ENCODE assay signal across 1 cellular context in the genomic region with DNA sequence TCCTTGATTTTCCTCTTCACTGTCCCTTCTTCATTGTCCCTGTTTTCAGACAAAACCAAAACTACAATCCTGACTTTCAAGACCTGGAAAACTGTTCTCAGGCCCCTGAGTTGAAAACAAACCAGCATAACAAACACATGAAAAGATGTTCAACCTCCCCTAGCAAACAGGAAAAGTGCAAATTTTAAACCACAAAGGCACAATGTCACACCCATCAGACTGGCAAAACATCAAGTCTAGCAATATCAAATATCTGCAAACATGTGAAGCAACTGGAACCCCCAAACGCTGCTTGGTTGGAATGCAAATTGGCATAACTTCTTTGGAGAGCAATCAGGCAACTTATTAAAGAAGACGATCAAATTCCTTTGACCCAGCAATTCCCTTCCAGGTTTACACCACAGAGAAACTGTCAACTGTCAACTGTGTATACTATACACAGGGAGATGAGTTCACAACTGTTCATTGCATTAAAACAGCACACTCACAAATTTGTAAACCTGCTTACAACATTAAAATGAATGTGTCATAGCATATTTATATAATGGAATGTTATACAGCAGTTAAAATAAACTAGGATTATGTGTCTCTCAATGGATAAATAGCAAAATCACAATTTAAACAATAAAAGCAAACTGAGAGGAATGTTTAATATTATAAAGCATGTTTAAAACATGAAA.
TF ChIP-seq lines count a peak whose summit lies in the region.

No MANE protein-coding gene starts in this region.

TF ChIP-seq in IMR-90, 13 proteins besides CTCF, POLR2A, EP300 and RAD21:
- no peak for TF ChIP-seq RFX5 (IDR thresholded peaks at IDR 0.05; ENCODE audit: low read depth, low read length)
- TF ChIP-seq BHLHE40 (IDR thresholded peaks at IDR 0.05; ENCODE audit: low read depth, low read length): no peak
- TF ChIP-seq NFE2L2 (IDR thresholded peaks at IDR 0.05; ENCODE audit: low read depth, low read length): no peak
- TF ChIP-seq MXI1 (IDR thresholded peaks at IDR 0.05; ENCODE audit: borderline replicate concordance, low read depth, low read length): no peak
- no peak for TF ChIP-seq CHD1 (IDR thresholded peaks at IDR 0.05; ENCODE audit: low read depth, low read length)
- TF ChIP-seq MAFK (IDR thresholded peaks at IDR 0.05; ENCODE audit: low read depth, low read length): no peak
- TF ChIP-seq, protein P1, sequence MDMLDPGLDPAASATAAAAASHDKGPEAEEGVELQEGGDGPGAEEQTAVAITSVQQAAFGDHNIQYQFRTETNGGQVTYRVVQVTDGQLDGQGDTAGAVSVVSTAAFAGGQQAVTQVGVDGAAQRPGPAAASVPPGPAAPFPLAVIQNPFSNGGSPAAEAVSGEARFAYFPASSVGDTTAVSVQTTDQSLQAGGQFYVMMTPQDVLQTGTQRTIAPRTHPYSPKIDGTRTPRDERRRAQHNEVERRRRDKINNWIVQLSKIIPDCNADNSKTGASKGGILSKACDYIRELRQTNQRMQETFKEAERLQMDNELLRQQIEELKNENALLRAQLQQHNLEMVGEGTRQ (IDR thresholded peaks at IDR 0.05; ENCODE audit: low read depth, low read length): no peak
- TF ChIP-seq, protein P2, sequence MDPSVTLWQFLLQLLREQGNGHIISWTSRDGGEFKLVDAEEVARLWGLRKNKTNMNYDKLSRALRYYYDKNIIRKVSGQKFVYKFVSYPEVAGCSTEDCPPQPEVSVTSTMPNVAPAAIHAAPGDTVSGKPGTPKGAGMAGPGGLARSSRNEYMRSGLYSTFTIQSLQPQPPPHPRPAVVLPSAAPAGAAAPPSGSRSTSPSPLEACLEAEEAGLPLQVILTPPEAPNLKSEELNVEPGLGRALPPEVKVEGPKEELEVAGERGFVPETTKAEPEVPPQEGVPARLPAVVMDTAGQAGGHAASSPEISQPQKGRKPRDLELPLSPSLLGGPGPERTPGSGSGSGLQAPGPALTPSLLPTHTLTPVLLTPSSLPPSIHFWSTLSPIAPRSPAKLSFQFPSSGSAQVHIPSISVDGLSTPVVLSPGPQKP (IDR thresholded peaks at IDR 0.05; ENCODE audit: borderline replicate concordance, low read depth, low read length): no peak
- no peak for TF ChIP-seq FOS (IDR thresholded peaks at IDR 0.05; ENCODE audit: low read depth, low read length)
- TF ChIP-seq MAZ (IDR thresholded peaks at IDR 0.05; ENCODE audit: borderline replicate concordance, low read depth, low read length): no peak
- TF ChIP-seq CEBPB (IDR thresholded peaks at IDR 0.05; ENCODE audit: low read depth, low read length): no peak
- no peak for TF ChIP-seq RCOR1 (IDR thresholded peaks at IDR 0.05; ENCODE audit: insufficient replicate concordance, low read length)
- no peak for TF ChIP-seq SMC3 (IDR thresholded peaks at IDR 0.05; ENCODE audit: low read depth, low read length)
